In genomic region chr22:41862530-41863266, GRCh38 we compare ENCODE assay signal across 8 cellular contexts. TPM values are rescaled to one million over a fixed set of nuclear protein-coding genes. Genes with fewer than 3 reads are reported as not detected.
DNase-seq lines count a peak whose midpoint lies in the region; ATAC-seq and TF ChIP-seq lines count a peak whose summit lies in the region.

No MANE protein-coding gene starts in this region.

- peak overlapping the region; percentile 87 for H3K27ac Mint-ChIP-seq in CD4-positive, alpha-beta T cell

- H3K9me3 ChIP-seq in CD4-positive, alpha-beta T cell (ENCODE audit: control insufficient read depth, low read length), result no peaks in the 10 kb centered on the region
- H3K9me3 ChIP-seq in muscle layer of colon (ENCODE audit: low read length) (no peaks in the 10 kb centered on the region), tibial nerve (no peaks in the 10 kb centered on the region)

- H3K79me2 ChIP-seq in KMS-11 (ENCODE audit: insufficient read depth, low read depth), result peaks cover 76% of the 10 kb centered on the region

- H4K20me1 ChIP-seq in KMS-11 (ENCODE audit: insufficient read depth), result peaks cover 19% of the 10 kb centered on the region

- no peak overlapping the region for H2AFZ ChIP-seq in KMS-11 (ENCODE audit: low read depth)

- CTCF ChIA-PET in CD4-positive, alpha-beta T cell (lab: Charles Lee), result interaction anchor here (1.1 to 1.7 kb wide), 7 partner anchors 12 to 116 kb away, joined by 3 to 8 read pairs (median 4); partner anchors contain the start of genes CCDC134 and TNFRSF13C

- no peaks in the 10 kb centered on the region for H3K27me3 ChIP-seq in CD4-positive, alpha-beta T cell (ENCODE audit: control insufficient read depth, insufficient read depth, low read length)
- H3K27me3 ChIP-seq in KMS-11 (ENCODE audit: insufficient read depth, low read depth) (no peaks in the 10 kb centered on the region), muscle layer of colon (ENCODE audit: control insufficient read depth in 1 of 2, insufficient read depth in 2 of 2, low read length in 2 of 2) (no peaks in the 10 kb centered on the region), tibial nerve (no peaks in the 10 kb centered on the region)

- peaks cover 48% of the 10 kb centered on the region for H3K4me1 Mint-ChIP-seq in CD4-positive, alpha-beta T cell (ENCODE audit: low read depth)

- no peak for TF ChIP-seq CTCF in CD4-positive, alpha-beta T cell (IDR thresholded peaks at IDR 0.05)
- TF ChIP-seq CTCF in KMS-11 (conservative IDR thresholded peaks at IDR 0.05; ENCODE audit: low read depth, low read length) (no peak), tibial nerve (IDR thresholded peaks at IDR 0.05) (no peak)

- WGBS in tibial nerve, 2 donors, result 30 to 46% methylated on average over 11 of the region's 11 CpGs

- H3K4me3 Mint-ChIP-seq in CD4-positive, alpha-beta T cell, result peak overlapping the region; percentile 44

- H3K9ac ChIP-seq in KMS-11 (no peak overlapping the region), muscle layer of colon (ENCODE audit: low read length) (no peak overlapping the region)

- peak overlapping the region; percentile 61 for H3K27ac ChIP-seq in CD4-positive, alpha-beta T cell (ENCODE audit: low read depth, low read length)
- H3K27ac ChIP-seq in KMS-11 (peak overlapping the region; percentile 35; the same call in 1 of the 2 replicates), muscle layer of colon (ENCODE audit: low read depth, low read length) (peak overlapping the region; percentile 12), tibial nerve (peak overlapping the region; percentile 55 to 77 (median 68))

- H3K4me2 ChIP-seq in KMS-11, result peak overlapping the region; percentile 41

- POLR2A ChIA-PET in CD4-positive, alpha-beta T cell (lab: Charles Lee), result interaction anchor here (0.6 to 2.6 kb wide), 10 partner anchors 9 to 1346 kb away, joined by 3 to 41 read pairs (median 4); partner anchors contain the start of genes CCDC134, SNU13 and SREBF2

- no peak for TF ChIP-seq POLR2A in tibial nerve (IDR thresholded peaks at IDR 0.05)

- TF ChIP-seq EP300 in tibial nerve (IDR thresholded peaks at IDR 0.05), result no peak

- ATAC-seq in CD4-positive, alpha-beta T cell (ENCODE audit: poor library complexity), result peak; percentile 11
- ATAC-seq in GM19467 (IDR thresholded peaks at IDR 0.05; ENCODE audit: unreplicated experiment), result peak; percentile 46

- intact Hi-C loops in CD4-positive, alpha-beta T cell (cut with DNase I, micrococcal nuclease), result loop anchor here in 1 of 2 experiments (1.0 to 5.0 kb wide), 3 partner anchors 11 to 115 kb away; no protein-coding TSS in a partner anchor

- H3K4me1 ChIP-seq in KMS-11 (ENCODE audit: low read depth, poor library complexity, severe bottlenecking), result peaks cover 59% of the 10 kb centered on the region
- H3K4me1 ChIP-seq in muscle layer of colon (ENCODE audit: insufficient read depth, low read length), result peaks cover 19% of the 10 kb centered on the region
- peaks cover 0 to 82% (median 29%) of the 10 kb centered on the region in 4 donors for H3K4me1 ChIP-seq in tibial nerve

- H3K4me3 ChIP-seq in KMS-11 (IDR thresholded peaks at IDR 0.05; ENCODE audit: insufficient read depth, low read depth, low read length) (no peak overlapping the region), muscle layer of colon (ENCODE audit: low read depth in 1 of 2, low read length in 2 of 2) (no peak overlapping the region), tibial nerve (no peak overlapping the region)

- DNase-seq in CD4-positive, alpha-beta T cell, result no peak
- peak; percentile 66 for DNase-seq in activated naive CD4-positive, alpha-beta T cell treated with anti-CD3 and anti-CD28 coated beads, Interleukin-2, amount 50 U/mL, for 16 hours
- DNase-seq in tibial nerve (ENCODE audit: low spot score in 2 of 2), result no peak
- no peak for DNase-seq in NCI-H774 (lab: John Stamatoyannopoulos, UW)
- DNase-seq in HUDEP-2 (lab: John Stamatoyannopoulos, UW; ENCODE audit: unreplicated experiment in 76 of 76), result no peak

- no peaks in the 10 kb centered on the region for H3K36me3 ChIP-seq in KMS-11 (ENCODE audit: insufficient read depth)
- peaks cover 8% of the 10 kb centered on the region for H3K36me3 ChIP-seq in muscle layer of colon (ENCODE audit: insufficient read depth, low read length)
- H3K36me3 ChIP-seq in tibial nerve, result peaks cover 0 to 18% (median 0%) of the 10 kb centered on the region in 3 donors

- H3K36me3 Mint-ChIP-seq in CD4-positive, alpha-beta T cell (ENCODE audit: low read depth), result peaks cover 24% of the 10 kb centered on the region

- no peaks in the 10 kb centered on the region for H3K27me3 Mint-ChIP-seq in CD4-positive, alpha-beta T cell

- H3K9me3 Mint-ChIP-seq in CD4-positive, alpha-beta T cell, result no peaks in the 10 kb centered on the region

RNA-seq across cellular contexts. Expression of gene SREBF2, which starts 29.8 kb away (rescaled TPM):
- 10 to 100 TPM; 67.2 to 69.9 TPM for total RNA-seq in CD4-positive, alpha-beta T cell
- 100 to 1,000 TPM in 3 of 4 donors, 10 to 100 TPM in 1; 73.5 to 157 (median 129) TPM for total RNA-seq in tibial nerve

RNA-seq across cellular contexts. Expression of gene SHISA8, which starts 52.2 kb away (rescaled TPM):
- total RNA-seq in CD4-positive, alpha-beta T cell, result under 1 TPM; 0.56 to 0.60 TPM
- 1 to 10 TPM in 1 of 4 donors, not detected in 3; 3.3 TPM for total RNA-seq in tibial nerve

Comparison
In these comparisons a context has a peak if more than half of its experiments do, and no peak if none do; other contexts are left out.
1. H3K27ac ChIP-seq: peak in every context shown above with its lines; median percentile 68 in tibial nerve; 61 in CD4-positive, alpha-beta T cell; 35 in KMS-11; 12 in muscle layer of colon.